19 cellular contexts compared by ENCODE assay signal in genomic region chr2:165161510-165161909, GRCh38. TPM values are rescaled to one million over a fixed set of nuclear protein-coding genes. Genes with fewer than 3 reads are reported as not detected.
DNase-seq lines count a peak whose midpoint lies in the region; ATAC-seq, FAIRE-seq and TF ChIP-seq lines count a peak whose summit lies in the region.
"Had no signal": no experiment of that assay in that cellular context is flagged by ENCODE, and none has a peak within 500 bp of the region (broad histone marks: within the 10 kb centered on the region; RNA-seq: fewer than 3 reads in every experiment).

No MANE protein-coding gene starts in this region.

- no peak overlapping the region for H3K27ac ChIP-seq in mesenchymal stem cell (ENCODE audit: low read length, poor library complexity, severe bottlenecking)
- H3K27ac ChIP-seq: gastrocnemius medialis, left ventricle myocardium inferior, parathyroid adenoma had no signal

- no peak overlapping the region for H3K4me3 Mint-ChIP-seq in immature natural killer cell
- H3K4me3 Mint-ChIP-seq: activated CD4-positive, alpha-beta T cell treated with anti-CD3 and anti-CD28 coated beads, Interleukin-2, amount 10 ng/mL, durations not matched to agents 24 days and 14 days; activated naive CD4-positive, alpha-beta T cell treated with anti-CD3 and anti-CD28 coated beads, Interleukin-2, amount 50 U/mL, for 24 hours had no signal

- no peak overlapping the region for H3K27ac Mint-ChIP-seq in immature natural killer cell
- H3K27ac Mint-ChIP-seq: activated CD4-positive, alpha-beta T cell treated with anti-CD3 and anti-CD28 coated beads, Interleukin-2, amount 10 ng/mL, durations not matched to agents 24 days and 14 days; activated naive CD4-positive, alpha-beta T cell treated with anti-CD3 and anti-CD28 coated beads, Interleukin-2, amount 50 U/mL, for 24 hours had no signal

- H2AFZ ChIP-seq in mesenchymal stem cell (ENCODE audit: low read depth, low read length) = no peak overlapping the region
- H2AFZ ChIP-seq: parathyroid adenoma had no signal

- H2BK15ac ChIP-seq in mesenchymal stem cell (ENCODE audit: low read depth, poor library complexity, severe bottlenecking) = no peak overlapping the region

- no peak overlapping the region for H3K4me3 ChIP-seq in BJ (ENCODE audit: low read depth, low read length)
- H3K4me3 ChIP-seq in epithelial cell of esophagus (ENCODE audit: low read length) = no peak overlapping the region
- no peak overlapping the region for H3K4me3 ChIP-seq in mesenchymal stem cell (ENCODE audit: insufficient read depth in 1 of 2, low read depth in 1 of 2, low read length in 2 of 2)
- H3K4me3 ChIP-seq: gastrocnemius medialis, left ventricle myocardium inferior had no signal

- FAIRE-seq in RCC 7860 (lab: Jason Lieb, UNC) = peak; percentile 91
- FAIRE-seq: TTC549 had no signal

- no peak overlapping the region for H2AK5ac ChIP-seq in mesenchymal stem cell (ENCODE audit: low read length, severe bottlenecking)

- no peaks in the 10 kb centered on the region for H3K79me1 ChIP-seq in mesenchymal stem cell (replicated peaks; ENCODE audit: low read length, poor library complexity, severe bottlenecking)

- no peak overlapping the region for H4K8ac ChIP-seq in mesenchymal stem cell (ENCODE audit: low read length)

- no peak overlapping the region for H2BK12ac ChIP-seq in mesenchymal stem cell (ENCODE audit: low read length in 2 of 2)

- H2BK5ac ChIP-seq in mesenchymal stem cell (ENCODE audit: low read depth, low read length, poor library complexity, severe bottlenecking) = no peak overlapping the region

- H3K36me3 Mint-ChIP-seq in immature natural killer cell = no peaks in the 10 kb centered on the region
- H3K36me3 Mint-ChIP-seq: activated naive CD4-positive, alpha-beta T cell treated with anti-CD3 and anti-CD28 coated beads, Interleukin-2, amount 50 U/mL, for 24 hours had no signal

- peak; percentile 37 for DNase-seq in BJ (ENCODE audit: low read depth)
- DNase-seq in RCC 7860 (ENCODE audit: low spot score) = peak; percentile 78
- peak; percentile 17 for DNase-seq in epithelial cell of esophagus (ENCODE audit: low read depth)
- DNase-seq in mesenchymal stem cell = peak; percentile 37
- DNase-seq in immature natural killer cell = no peak
- no peak for DNase-seq in activated gamma-delta T cell (lab: John Stamatoyannopoulos, UW)
- DNase-seq in activated gamma-delta T cell treated with Interleukin-2 at 50 U/mL for 16 hours = no peak
- DNase-seq: activated CD4-positive, alpha-beta T cell treated with anti-CD3 and anti-CD28 coated beads, Interleukin-2, amount 10 ng/mL, durations not matched to agents 24 days and 14 days; gastrocnemius medialis; GF-D8; left ventricle myocardium inferior; NCI-H1105; NCI-H2171; NCI-H82 had no signal

- H3K4me1 Mint-ChIP-seq in immature natural killer cell = no peaks in the 10 kb centered on the region
- H3K4me1 Mint-ChIP-seq: activated CD4-positive, alpha-beta T cell treated with anti-CD3 and anti-CD28 coated beads, Interleukin-2, amount 10 ng/mL, durations not matched to agents 24 days and 14 days; activated naive CD4-positive, alpha-beta T cell treated with anti-CD3 and anti-CD28 coated beads, Interleukin-2, amount 50 U/mL, for 24 hours had no signal

- no peak overlapping the region for H4K91ac ChIP-seq in mesenchymal stem cell (ENCODE audit: low read length)

- peaks cover 4% of the 10 kb centered on the region for H3K4me1 ChIP-seq in mesenchymal stem cell (ENCODE audit: control insufficient read depth, insufficient read depth, low read depth, low read length)
- H3K4me1 ChIP-seq: gastrocnemius medialis, left ventricle myocardium inferior, parathyroid adenoma had no signal

- no peak overlapping the region for H3K23ac ChIP-seq in mesenchymal stem cell (ENCODE audit: low read length in 2 of 2)

- H3K4ac ChIP-seq in mesenchymal stem cell (ENCODE audit: low read depth in 1 of 2, low read length in 2 of 2) = no peak overlapping the region

- 5% methylated on average over 1 of the region's 2 CpGs for WGBS in mesenchymal stem cell

- H3K27me3 ChIP-seq in BJ (ENCODE audit: control insufficient read depth, insufficient read depth, low read length) (no peaks in the 10 kb centered on the region), mesenchymal stem cell (ENCODE audit: control insufficient read depth in 1 of 2, insufficient read depth in 1 of 2, low read length in 2 of 2) (no peaks in the 10 kb centered on the region)
- H3K27me3 ChIP-seq: gastrocnemius medialis had no signal

- H3K9ac ChIP-seq in mesenchymal stem cell (ENCODE audit: low read length) = no peak overlapping the region
- H3K9ac ChIP-seq: parathyroid adenoma had no signal

- POLR2A ChIA-PET in BJ (lab: Charles Lee) = no interaction called here

- no peaks in the 10 kb centered on the region for H3K27me3 Mint-ChIP-seq in immature natural killer cell (ENCODE audit: low read depth in 3 of 3)
- H3K27me3 Mint-ChIP-seq: activated CD4-positive, alpha-beta T cell treated with anti-CD3 and anti-CD28 coated beads, Interleukin-2, amount 10 ng/mL, durations not matched to agents 24 days and 14 days; activated naive CD4-positive, alpha-beta T cell treated with anti-CD3 and anti-CD28 coated beads, Interleukin-2, amount 50 U/mL, for 24 hours had no signal

- no peak overlapping the region for H2BK120ac ChIP-seq in mesenchymal stem cell (ENCODE audit: low read depth, low read length)

- no peaks in the 10 kb centered on the region for H3K36me3 ChIP-seq in BJ (ENCODE audit: control insufficient read depth, insufficient read depth, low read length)
- no peaks in the 10 kb centered on the region for H3K36me3 ChIP-seq in mesenchymal stem cell (ENCODE audit: control insufficient read depth in 1 of 2, insufficient read depth in 2 of 2, low read depth in 1 of 2, low read length in 2 of 2)
- H3K36me3 ChIP-seq: gastrocnemius medialis, left ventricle myocardium inferior had no signal

- H3K14ac ChIP-seq in mesenchymal stem cell (ENCODE audit: low read length in 2 of 2) = no peak overlapping the region

- H3K9me3 ChIP-seq in mesenchymal stem cell (ENCODE audit: control insufficient read depth, low read length) = no peaks in the 10 kb centered on the region
- H3K9me3 ChIP-seq: gastrocnemius medialis had no signal

- H3K18ac ChIP-seq in mesenchymal stem cell (ENCODE audit: low read depth in 1 of 2, low read length in 2 of 2) = no peak overlapping the region

- peaks cover 0 to 5% (median 0%) of the 10 kb centered on the region in 6 donors for H3K9me3 Mint-ChIP-seq in immature natural killer cell
- H3K9me3 Mint-ChIP-seq: activated CD4-positive, alpha-beta T cell treated with anti-CD3 and anti-CD28 coated beads, Interleukin-2, amount 10 ng/mL, durations not matched to agents 24 days and 14 days; activated naive CD4-positive, alpha-beta T cell treated with anti-CD3 and anti-CD28 coated beads, Interleukin-2, amount 50 U/mL, for 24 hours had no signal

- no peak for ATAC-seq in HG03342 (IDR thresholded peaks at IDR 0.05; ENCODE audit: unreplicated experiment)
- ATAC-seq: gastrocnemius medialis, Panc1 had no signal

- H3K4me2 ChIP-seq in mesenchymal stem cell (ENCODE audit: low read length, poor library complexity, severe bottlenecking) = no peak overlapping the region

- CTCF ChIA-PET in BJ (lab: Yijun Ruan, JAX) = interaction anchor here (1.3 kb wide), 1 partner anchor 43 kb away, joined by 3 read pairs; no protein-coding TSS in a partner anchor

- no peak for TF ChIP-seq CTCF in BJ (IDR thresholded peaks at IDR 0.05; ENCODE audit: insufficient read depth, low read depth, low read length)
- TF ChIP-seq CTCF in epithelial cell of esophagus (IDR thresholded peaks at IDR 0.05; ENCODE audit: insufficient read depth, low read depth, low read length, missing control alignments) = no peak

RNA-seq across cellular contexts. Expression of gene SCN3A, which starts 42.3 kb away (rescaled TPM):
- polyA plus RNA-seq in BJ (2011; rRNA removed) (0.78 and 1.2 TPM in 2 replicates), immature natural killer cell (not detected)
- polyA minus RNA-seq in BJ (2011; rRNA and poly(A)+ RNA removed) = 0.76 and 1.0 TPM in 2 replicates
- polyA plus RNA-seq in mesenchymal stem cell (2013, experiment 1 of 2) = 3.7 TPM
- 3.7 TPM for polyA plus RNA-seq in mesenchymal stem cell (2013, experiment 2 of 2)

Comparison
In these comparisons a context has a peak if more than half of its experiments do, and no peak if none do; other contexts are left out.
1. DNase-seq: peak in BJ (single experiment), RCC 7860 (single experiment), epithelial cell of esophagus (single experiment) and mesenchymal stem cell (single experiment); none in immature natural killer cell (0 of 3), activated gamma-delta T cell (single experiment) and activated gamma-delta T cell treated with Interleukin-2 at 50 U/mL for 16 hours (single experiment).